20 cellular contexts compared by ENCODE assay signal in genomic region chr4:8411351-8412180, GRCh38. TPM values are rescaled to one million over a fixed set of nuclear protein-coding genes. Genes with fewer than 3 reads are reported as not detected.
DNase-seq lines count a peak whose midpoint lies in the region; ATAC-seq and TF ChIP-seq lines count a peak whose summit lies in the region.
"Had no signal": no experiment of that assay in that cellular context is flagged by ENCODE, and none has a peak within 500 bp of the region (broad histone marks: within the 10 kb centered on the region; RNA-seq: fewer than 3 reads in every experiment).

No MANE protein-coding gene starts in this region.

- peaks cover 4 to 21% of the 10 kb centered on the region in 2 donors for H3K4me1 ChIP-seq in thoracic aorta (ENCODE audit: control insufficient read depth in 1 of 2, low read depth in 2 of 2)
- H3K4me1 ChIP-seq: Peyer's patch had no signal

- no peaks in the 10 kb centered on the region for H3K27me3 ChIP-seq in dorsolateral prefrontal cortex
- H3K27me3 ChIP-seq in thoracic aorta (replicated peaks; ENCODE audit: insufficient read depth): no peaks in the 10 kb centered on the region
- H3K27me3 ChIP-seq: BE2C, Peyer's patch had no signal

- peaks cover 7 to 8% of the 10 kb centered on the region in 2 donors for H3K36me3 Mint-ChIP-seq in activated T-cell treated with anti-CD3 and anti-CD28 coated beads, Interleukin-2, amount 50 U/mL, for 72 hours (ENCODE audit: insufficient read depth in 2 of 2)
- peaks cover 34% of the 10 kb centered on the region for H3K36me3 Mint-ChIP-seq in activated T-cell treated with anti-CD3 and anti-CD28 coated beads, Interleukin-2, amount 50 U/mL, for 4 hours (ENCODE audit: insufficient read depth)

- H3K36me3 ChIP-seq in thoracic aorta: peaks cover 66% of the 10 kb centered on the region
- H3K36me3 ChIP-seq: BE2C had no signal

- no peak for DNase-seq in activated T-cell treated with anti-CD3 and anti-CD28 coated beads, Interleukin-2, amount 50 U/mL, for 72 hours
- DNase-seq in activated T-cell treated with anti-CD3 and anti-CD28 coated beads, Interleukin-2, amount 50 U/mL, for 4 hours: no peak
- DNase-seq in dorsolateral prefrontal cortex (no peak), thoracic aorta (ENCODE audit: low spot score) (no peak), NCI-H1694 treated with DMSO at 0.1 percent for 48 hours (lab: John Stamatoyannopoulos, UW) (no peak)
- no peak for DNase-seq in activated CD8-positive, alpha-beta memory T cell treated with anti-CD3 and anti-CD28 coated beads, Interleukin-2, amount 50 U/mL, for 48 hours
- DNase-seq: ACHN; BE2C; CD4-positive, CD25-positive, alpha-beta regulatory T cell; GOT3; HCEC 1CT; NCI-H1436; NCI-H187 treated with DMSO at 0.1 percent for 48 hours; NCI-H2227 treated with DMSO at 0.1 percent for 48 hours; NCI-H510A; Peyer's patch; SIG-M5 had no signal

- no peak for ATAC-seq in activated T-cell treated with anti-CD3 and anti-CD28 coated beads, Interleukin-2, amount 50 U/mL, for 72 hours (replicated peaks in 1 of 2)
- ATAC-seq in activated T-cell treated with anti-CD3 and anti-CD28 coated beads, Interleukin-2, amount 50 U/mL, for 4 hours: no peak
- ATAC-seq in thoracic aorta (ENCODE audit: insufficient number of reproducible peaks, low FRiP score, low read depth) (no peak), HG02852 (IDR thresholded peaks at IDR 0.05; ENCODE audit: unreplicated experiment) (no peak)

- TF ChIP-seq CTCF in VCaP (conservative IDR thresholded peaks at IDR 0.05): no peak
- no peak for TF ChIP-seq CTCF in dorsolateral prefrontal cortex (IDR thresholded peaks at IDR 0.05 in 54 of 56, conservative IDR thresholded peaks at IDR 0.05 in 2 of 56; ENCODE audit: low read depth in 1 of 56, partially characterized antibody in 56 of 56)
- no peak for TF ChIP-seq CTCF in thoracic aorta (IDR thresholded peaks at IDR 0.05)

- H3K4me3 ChIP-seq in dorsolateral prefrontal cortex (no peak overlapping the region), thoracic aorta (no peak overlapping the region)
- H3K4me3 ChIP-seq: Peyer's patch, SK-N-MC had no signal

- no peak overlapping the region for H3K4me3 Mint-ChIP-seq in activated T-cell treated with anti-CD3 and anti-CD28 coated beads, Interleukin-2, amount 50 U/mL, for 72 hours
- no peak overlapping the region for H3K4me3 Mint-ChIP-seq in activated T-cell treated with anti-CD3 and anti-CD28 coated beads, Interleukin-2, amount 50 U/mL, for 4 hours
- H3K4me3 Mint-ChIP-seq: CD4-positive, CD25-positive, alpha-beta regulatory T cell had no signal

- peak overlapping the region; percentile 16 for H3K27ac Mint-ChIP-seq in activated T-cell treated with anti-CD3 and anti-CD28 coated beads, Interleukin-2, amount 50 U/mL, for 72 hours

- H3K9me3 Mint-ChIP-seq in activated T-cell treated with anti-CD3 and anti-CD28 coated beads, Interleukin-2, amount 50 U/mL, for 72 hours: no peaks in the 10 kb centered on the region
- no peaks in the 10 kb centered on the region for H3K9me3 Mint-ChIP-seq in activated T-cell treated with anti-CD3 and anti-CD28 coated beads, Interleukin-2, amount 50 U/mL, for 4 hours

- no peaks in the 10 kb centered on the region for H3K27me3 Mint-ChIP-seq in activated T-cell treated with anti-CD3 and anti-CD28 coated beads, Interleukin-2, amount 50 U/mL, for 72 hours (ENCODE audit: low read depth)
- no peaks in the 10 kb centered on the region for H3K27me3 Mint-ChIP-seq in activated T-cell treated with anti-CD3 and anti-CD28 coated beads, Interleukin-2, amount 50 U/mL, for 4 hours (ENCODE audit: low read depth)
- H3K27me3 Mint-ChIP-seq: CD4-positive, CD25-positive, alpha-beta regulatory T cell had no signal

- intact Hi-C loops in dorsolateral prefrontal cortex (cut with DNase I): no loop called here

- H3K9me3 ChIP-seq in thoracic aorta: no peaks in the 10 kb centered on the region
- H3K9me3 ChIP-seq: BE2C, Peyer's patch had no signal

- peaks cover 22% of the 10 kb centered on the region for H3K4me1 Mint-ChIP-seq in activated T-cell treated with anti-CD3 and anti-CD28 coated beads, Interleukin-2, amount 50 U/mL, for 72 hours (ENCODE audit: low read depth)
- peaks cover 26% of the 10 kb centered on the region for H3K4me1 Mint-ChIP-seq in activated T-cell treated with anti-CD3 and anti-CD28 coated beads, Interleukin-2, amount 50 U/mL, for 4 hours (ENCODE audit: low read depth)

- H3K27ac ChIP-seq in VCaP (0 out of 2 replicates have a peak overlapping the region, but pooled peaks have one; percentile 16), dorsolateral prefrontal cortex (peak overlapping the region in 35 of 59 donors; percentile 7 to 77 (median 59)), thoracic aorta (peak overlapping the region; percentile 37 to 53)
- H3K27ac ChIP-seq: Peyer's patch, SK-N-MC had no signal

RNA-seq across cellular contexts. Expression of gene ACOX3, which starts 29.0 kb away (rescaled TPM):
- 10 to 100 TPM; 22.2 to 31.2 TPM for total RNA-seq in activated T-cell treated with anti-CD3 and anti-CD28 coated beads, Interleukin-2, amount 50 U/mL, for 72 hours
- 10 to 100 TPM; 20.1 to 35.8 (median 20.6) TPM for total RNA-seq in activated T-cell treated with anti-CD3 and anti-CD28 coated beads, Interleukin-2, amount 50 U/mL, for 4 hours
- 10 to 100 TPM; 22.8 to 47.3 (median 34.4) TPM for total RNA-seq in dorsolateral prefrontal cortex
- total RNA-seq in thoracic aorta: 10 to 100 TPM; 47.8 to 72.7 TPM

RNA-seq across cellular contexts. Expression of gene TRMT44, which starts 29.0 kb away (rescaled TPM):
- total RNA-seq in activated T-cell treated with anti-CD3 and anti-CD28 coated beads, Interleukin-2, amount 50 U/mL, for 72 hours: 10 to 100 TPM; 26.7 TPM
- total RNA-seq in activated T-cell treated with anti-CD3 and anti-CD28 coated beads, Interleukin-2, amount 50 U/mL, for 4 hours: 10 to 100 TPM; 35.7 to 41.5 (median 41.0) TPM
- 10 to 100 TPM; 24.4 to 65.0 (median 40.3) TPM for total RNA-seq in dorsolateral prefrontal cortex
- 10 to 100 TPM; 19.8 to 30.5 TPM for total RNA-seq in thoracic aorta
